Comparison of ENCODE assay signal across 22 cellular contexts in the genomic region with DNA sequence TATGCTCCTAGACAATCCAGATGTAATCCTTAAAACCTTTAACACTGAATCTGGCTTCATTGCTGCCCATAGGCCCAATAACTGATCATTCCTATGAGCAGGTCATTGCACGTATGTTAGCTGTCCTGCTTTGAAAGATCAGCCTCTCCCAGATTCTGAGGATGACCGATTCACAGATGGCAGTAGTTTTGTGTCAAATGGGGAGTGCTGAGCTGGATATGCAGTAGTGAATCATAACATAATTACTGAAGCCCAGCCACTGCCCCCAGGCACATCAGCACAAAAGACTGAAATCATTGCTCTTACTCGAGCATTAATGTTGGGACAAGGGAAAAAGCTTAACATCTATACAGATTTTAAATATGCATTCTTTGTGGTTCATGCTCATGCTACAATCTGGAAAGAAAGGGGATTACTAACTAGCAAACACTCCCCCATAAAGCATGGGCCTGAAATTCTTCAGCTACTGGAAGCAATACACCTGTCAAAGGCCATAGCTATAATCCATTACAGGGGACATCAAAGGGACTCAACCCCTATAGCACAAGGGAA.
"Had no signal": no experiment of that assay in that cellular context is flagged by ENCODE, and none has a peak within 500 bp of the region (broad histone marks: within the 10 kb centered on the region; RNA-seq: fewer than 3 reads in every experiment).

No MANE protein-coding gene starts in this region.

- H3K4me3 ChIP-seq: adrenal gland, breast epithelium, coronary artery, hepatocyte, left lung, upper lobe of left lung had no signal

- H3K27ac ChIP-seq: adrenal gland, breast epithelium, coronary artery, hepatocyte, left lung, upper lobe of left lung had no signal

- H3K9me3 ChIP-seq: adrenal gland, breast epithelium, left lung, upper lobe of left lung had no signal

- H3K4me1 ChIP-seq: adrenal gland, breast epithelium, left lung, upper lobe of left lung had no signal

- DNase-seq: activated CD4-positive, alpha-beta T cell treated with anti-CD3 and anti-CD28 coated beads, Interleukin-2, amount 50 U/mL, for 4 hours; activated CD8-positive, alpha-beta memory T cell treated with anti-CD3 and anti-CD28 coated beads for 24 hours; activated CD8-positive, alpha-beta memory T cell treated with anti-CD3 and anti-CD28 coated beads, Interleukin-2, amount 50 U/mL, for 48 hours; activated naive CD4-positive, alpha-beta T cell; activated T-cell treated with anti-CD3 and anti-CD28 coated beads, Interleukin-2, amount 50 U/mL, for 4 hours; glutamatergic neuron; immature natural killer cell; kidney glomerular epithelial cell; left lung; midbrain; retina; stimulated activated CD4-positive, alpha-beta T cell treated with anti-CD3 and anti-CD28 coated beads, Interleukin-2, amount 100 ng/mL, for 48 hours; stimulated activated naive CD4-positive, alpha-beta T cell treated with Interleukin-2 at 50 U/mL for 16 hours; T-helper 9 cell; upper lobe of left lung had no signal

- H3K4me2 ChIP-seq: hepatocyte had no signal

- ATAC-seq: activated T-cell treated with anti-CD3 and anti-CD28 coated beads, Interleukin-2, amount 50 U/mL, for 4 hours; left lung; natural killer cell treated with Interleukin-12 subunit alpha and Interleukin-12 subunit beta and Interleukin-15 and Interleukin-18, amount 100 ng/mL, for 72 hours; WTC11 had no signal

- FAIRE-seq: frontal cortex had no signal
